In genomic region chrX:18995216-18995615, GRCh38 we compare ENCODE assay signal across 1 cellular context.
TF ChIP-seq lines count a peak whose summit lies in the region.

No MANE protein-coding gene starts in this region.

TF ChIP-seq in GM23338, 12 proteins besides CTCF, POLR2A, EP300 and RAD21 (continued from another document):
- TF ChIP-seq ETS1 (IDR thresholded peaks at IDR 0.05), result no peak
- no peak for TF ChIP-seq ZNF331 (CRISPR knock-in tag; IDR thresholded peaks at IDR 0.05; ENCODE audit: low read depth)
- TF ChIP-seq STAT1 (IDR thresholded peaks at IDR 0.05; ENCODE audit: unreplicated experiment), result no peak
- TF ChIP-seq ZNF114 (CRISPR knock-in tag; IDR thresholded peaks at IDR 0.05), result no peak
- TF ChIP-seq JUNB (IDR thresholded peaks at IDR 0.05; ENCODE audit: unreplicated experiment), result no peak
- no peak for TF ChIP-seq EZH2phosphoT487 (IDR thresholded peaks at IDR 0.05; ENCODE audit: unreplicated experiment)
- no peak for TF ChIP-seq REST (IDR thresholded peaks at IDR 0.05; ENCODE audit: unreplicated experiment)
- no peak for TF ChIP-seq EZH2 (IDR thresholded peaks at IDR 0.05; ENCODE audit: low read depth, unreplicated experiment)
